In genomic region chr5:142320427-142320732, GRCh38 we compare ENCODE assay signal across 2 cellular contexts.
TF ChIP-seq lines count a peak whose summit lies in the region.

No MANE protein-coding gene starts in this region.

TF ChIP-seq in HEK293, 187 proteins besides CTCF, POLR2A, EP300 and RAD21 (continued from another document):
- TF ChIP-seq PRDM1 (tag by site-specific recombination; IDR thresholded peaks at IDR 0.05), result no peak
- TF ChIP-seq ZNF544 (tag by site-specific recombination; IDR thresholded peaks at IDR 0.05), result no peak
- TF ChIP-seq ZNF433 (tag by site-specific recombination; IDR thresholded peaks at IDR 0.05; ENCODE audit: low read depth), result no peak
- no peak for TF ChIP-seq ZNF555 (tag by site-specific recombination; conservative IDR thresholded peaks at IDR 0.05)
- peak; percentile 38; the same call in 1 of the 2 replicates for TF ChIP-seq ZNF692 (tag by site-specific recombination; IDR thresholded peaks at IDR 0.05)
- TF ChIP-seq RBAK (tag by site-specific recombination; IDR thresholded peaks at IDR 0.05), result no peak
- no peak for TF ChIP-seq ZNF670 (tag by site-specific recombination; IDR thresholded peaks at IDR 0.05; ENCODE audit: low read depth)
- no peak for TF ChIP-seq ZNF398 (tag by site-specific recombination; IDR thresholded peaks at IDR 0.05)
- no peak for TF ChIP-seq ZNF626 (tag by site-specific recombination; IDR thresholded peaks at IDR 0.05)
- no peak for TF ChIP-seq ZNF133 (tag by site-specific recombination; IDR thresholded peaks at IDR 0.05)
- TF ChIP-seq ZNF624 (tag by site-specific recombination; IDR thresholded peaks at IDR 0.05), result no peak
- peak; percentile 37; the same call in 1 of the 2 replicates for TF ChIP-seq OSR2 (tag by site-specific recombination; IDR thresholded peaks at IDR 0.05)
- TF ChIP-seq ZNF341 (tag by site-specific recombination; IDR thresholded peaks at IDR 0.05; ENCODE audit: low read depth), result no peak
- no peak for TF ChIP-seq ZEB2 (tag by site-specific recombination; IDR thresholded peaks at IDR 0.05)
- TF ChIP-seq HOXA7 (CRISPR knock-in tag; IDR thresholded peaks at IDR 0.05; ENCODE audit: borderline replicate concordance), result no peak
- TF ChIP-seq ZNF416 (tag by site-specific recombination; IDR thresholded peaks at IDR 0.05), result no peak
- TF ChIP-seq TRIM28 (IDR thresholded peaks at IDR 0.05; ENCODE audit: borderline replicate concordance, low read length), result no peak

TF ChIP-seq in GM12878, 131 proteins besides CTCF, POLR2A, EP300 and RAD21:
- TF ChIP-seq E4F1 (IDR thresholded peaks at IDR 0.05; ENCODE audit: borderline replicate concordance, partially characterized antibody) (no peak), ZNF592 (IDR thresholded peaks at IDR 0.05) (no peak), CBFB (IDR thresholded peaks at IDR 0.05; ENCODE audit: low read depth) (no peak), BHLHE40 (IDR thresholded peaks at IDR 0.05; ENCODE audit: borderline replicate concordance in 1 of 2, low read depth in 2 of 2, low read length in 1 of 2) (no peak), SMAD1 (IDR thresholded peaks at IDR 0.05; ENCODE audit: low read depth, partially characterized antibody) (no peak), NBN (IDR thresholded peaks at IDR 0.05) (no peak), CREB1 (IDR thresholded peaks at IDR 0.05; ENCODE audit: low read depth) (no peak), MYB (IDR thresholded peaks at IDR 0.05; ENCODE audit: borderline replicate concordance, low read depth, low read length) (no peak), BMI1 (IDR thresholded peaks at IDR 0.05; ENCODE audit: borderline replicate concordance) (no peak), RELB (IDR thresholded peaks at IDR 0.05; ENCODE audit: low read depth) (no peak), MXI1 (IDR thresholded peaks at IDR 0.05; ENCODE audit: low read depth, low read length) (no peak), HDAC6 (IDR thresholded peaks at IDR 0.05; ENCODE audit: unreplicated experiment) (no peak), CUX1 (IDR thresholded peaks at IDR 0.05; ENCODE audit: insufficient replicate concordance, low read depth, low read length) (no peak), EGR1 (IDR thresholded peaks at IDR 0.05; ENCODE audit: borderline replicate concordance in 1 of 2, low read depth in 2 of 2, low read length in 2 of 2) (no peak), MTA3 (IDR thresholded peaks at IDR 0.05; ENCODE audit: borderline replicate concordance, low read length) (no peak), BCLAF1 (IDR thresholded peaks at IDR 0.05) (no peak), SMAD5 (IDR thresholded peaks at IDR 0.05; ENCODE audit: low read depth) (no peak), TARDBP (IDR thresholded peaks at IDR 0.05; ENCODE audit: borderline replicate concordance) (no peak), NFYA (IDR thresholded peaks at IDR 0.05; ENCODE audit: borderline replicate concordance, low read depth, low read length) (no peak), NR2F1 (conservative IDR thresholded peaks at IDR 0.05) (no peak)
